Comparison of ENCODE assay signal across 8 cellular contexts in the genomic region with DNA sequence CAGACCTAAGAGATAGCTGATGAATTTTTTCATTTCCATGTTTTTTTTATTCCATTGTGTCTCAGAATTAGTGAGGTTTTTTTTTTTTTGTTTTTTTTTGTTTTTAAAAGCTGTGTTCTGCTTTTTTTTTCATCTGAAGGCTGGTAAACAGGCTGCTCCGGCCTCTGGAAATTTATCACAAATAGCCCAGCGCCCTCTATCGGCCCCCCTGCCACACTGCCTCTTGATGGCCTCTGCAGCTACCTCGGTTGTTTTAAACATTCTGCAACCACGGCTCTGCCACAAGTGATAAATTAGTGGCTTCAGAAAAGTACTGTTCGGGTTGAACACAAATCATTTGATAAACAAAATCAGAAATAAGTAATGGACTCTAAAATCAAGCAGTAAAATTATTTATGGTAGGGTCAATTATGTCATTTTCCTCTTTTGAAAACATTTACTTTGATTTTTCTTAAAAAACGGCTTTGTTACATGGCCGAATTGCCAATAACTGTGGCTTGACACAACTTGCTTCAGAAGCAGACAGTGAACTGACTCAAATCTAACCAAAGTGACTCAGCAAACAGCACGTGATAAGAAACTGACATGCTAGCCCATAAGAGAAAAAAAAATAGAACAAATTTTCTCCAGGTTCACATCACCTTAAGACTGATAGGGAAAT.
DNase-seq lines count a peak whose midpoint lies in the region; ATAC-seq, FAIRE-seq and TF ChIP-seq lines count a peak whose summit lies in the region.

No MANE protein-coding gene starts in this region.

- no peak overlapping the region for H3K4me3 ChIP-seq in LNCaP clone FGC (ENCODE audit: low read depth, low read length)
- no peak overlapping the region for H3K4me3 ChIP-seq in K562

- H3K9me1 ChIP-seq in K562 (ENCODE audit: control insufficient read depth, insufficient read depth, low read length), result no peaks in the 10 kb centered on the region

- TF ChIP-seq RAD21 in K562 (CRISPR knock-in tag; conservative IDR thresholded peaks at IDR 0.05 in 1 of 2, IDR thresholded peaks at IDR 0.05 in 1 of 2), result peak; percentile 28 to 62; a peak in 2 of 4 replicates

- H3K27me3 ChIP-seq in K562 (ENCODE audit: control insufficient read depth in 2 of 2, insufficient read depth in 2 of 2, low read length in 2 of 2), result no peaks in the 10 kb centered on the region

- peak; percentile 76 for DNase-seq in DMS53 (lab: John Stamatoyannopoulos, UW)
- peak; percentile 34 for DNase-seq in LNCaP clone FGC (ENCODE audit: low read depth)
- DNase-seq in T-helper 1 cell, result peak in 3 of 5 donors; percentile 14 to 39 (median 24)
- peak; percentile 67 to 72 (median 69) for DNase-seq in K562 (ENCODE audit: extremely low read depth in 1 of 4, low spot score in 3 of 4)
- peak; percentile 66 for DNase-seq in inferior parietal cortex (ENCODE audit: extremely low spot score)
- DNase-seq in stimulated activated CD4-positive, alpha-beta T cell treated with anti-CD3 and anti-CD28 coated beads, Interleukin-1b, Interleukin-23, amount 100 ng/mL, for 4 hours (ENCODE audit: low read depth in 2 of 2), result peak; percentile 14 to 39

- H4K20me1 ChIP-seq in K562 (replicated peaks; ENCODE audit: control insufficient read depth, insufficient read depth, low read length), result no peaks in the 10 kb centered on the region

- no peaks in the 10 kb centered on the region for H3K36me3 ChIP-seq in K562 (ENCODE audit: control insufficient read depth, insufficient read depth, low read length)

- no peak for TF ChIP-seq EP300 in K562 (IDR thresholded peaks at IDR 0.05; ENCODE audit: low read length)

- POLR2A ChIA-PET in K562 (lab: Yijun Ruan, JAX), result interaction anchor here (0.9 kb wide), 1 partner anchor 9 kb away, joined by 4 read pairs; no protein-coding TSS in a partner anchor

- intact Hi-C loops in K562 (cut with micrococcal nuclease), result loop anchor here (2.0 to 5.0 kb wide), 3 partner anchors 58 to 328 kb away; no protein-coding TSS in a partner anchor

- H3K9me3 ChIP-seq in K562 (replicated peaks; ENCODE audit: control insufficient read depth, insufficient read depth, low read depth, low read length), result no peaks in the 10 kb centered on the region

- under 1% methylated on average over 9 of the region's 9 CpGs for WGBS in K562 (ENCODE audit: insufficient coverage, low coverage, missing lambda C conversion rate)

- BruUV-seq in K562 (replicated peaks; lab: Mats Ljungman, UMichigan), result no TSS peak

- in situ Hi-C loops in K562 (cut with MboI), result no loop called here

- H2AFZ ChIP-seq in K562 (ENCODE audit: low read depth, low read length), result no peak overlapping the region

- H3K79me2 ChIP-seq in K562 (ENCODE audit: control insufficient read depth, insufficient read depth, low read length), result no peaks in the 10 kb centered on the region

- FAIRE-seq in K562 (lab: Jason Lieb, UNC), result peak; percentile 71

- H3K4me2 ChIP-seq in K562 (ENCODE audit: insufficient read depth, low read length), result no peak overlapping the region; the same call in 1 of the 2 replicates

- peak; percentile 85 for TF ChIP-seq CTCF in LNCaP clone FGC (IDR thresholded peaks at IDR 0.05; ENCODE audit: control insufficient read depth, extremely low read depth, insufficient read depth)
- peak; percentile 65 to 80 (median 77) for TF ChIP-seq CTCF in K562 (IDR thresholded peaks at IDR 0.05 in 2 of 3, conservative IDR thresholded peaks at IDR 0.05 in 1 of 3; ENCODE audit: insufficient read depth in 2 of 3, low read depth in 1 of 3, low read length in 3 of 3)

- H3K4me1 ChIP-seq in K562 (replicated peaks in 1 of 2; ENCODE audit: control insufficient read depth in 2 of 2, insufficient read depth in 2 of 2, low read length in 2 of 2), result peaks cover 0 to 8% of the 10 kb centered on the region in 2 experiments; a peak in 2 of 5 replicates

- no peak for TF ChIP-seq POLR2A in K562 (conservative IDR thresholded peaks at IDR 0.05)

- peak overlapping the region; percentile 37; the same call in 1 of the 3 replicates for H3K27ac ChIP-seq in K562 (ENCODE audit: extremely low read depth, low read depth, low read length)

- CTCF ChIA-PET in K562 (lab: Yijun Ruan, JAX; ENCODE audit: low intra/inter-chr PET ratio), result no interaction called here

- H3K9ac ChIP-seq in K562 (ENCODE audit: insufficient read depth in 1 of 2, low read depth in 2 of 2, low read length in 2 of 2), result no peak overlapping the region

- peak; percentile 71 for ATAC-seq in GM21526 (IDR thresholded peaks at IDR 0.05; ENCODE audit: low FRiP score, unreplicated experiment)
- ATAC-seq in K562, result peak; percentile 89
- no peak for ATAC-seq in GM19397 (IDR thresholded peaks at IDR 0.05; ENCODE audit: unreplicated experiment)

TF ChIP-seq in K562, 482 proteins besides CTCF, POLR2A, EP300 and RAD21 (continues in another document):
- no peak for TF ChIP-seq NFRKB (IDR thresholded peaks at IDR 0.05; ENCODE audit: low read depth)
- no peak for TF ChIP-seq COPS2 (conservative IDR thresholded peaks at IDR 0.05)
- TF ChIP-seq, protein P1, sequence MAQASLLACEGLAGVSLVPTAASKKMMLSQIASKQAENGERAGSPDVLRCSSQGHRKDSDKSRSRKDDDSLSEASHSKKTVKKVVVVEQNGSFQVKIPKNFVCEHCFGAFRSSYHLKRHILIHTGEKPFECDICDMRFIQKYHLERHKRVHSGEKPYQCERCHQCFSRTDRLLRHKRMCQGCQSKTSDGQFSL (CRISPR knock-in tag; IDR thresholded peaks at IDR 0.05), result no peak
- TF ChIP-seq, protein P1 (tag; IDR thresholded peaks at IDR 0.05), result no peak
- TF ChIP-seq, protein P2, sequence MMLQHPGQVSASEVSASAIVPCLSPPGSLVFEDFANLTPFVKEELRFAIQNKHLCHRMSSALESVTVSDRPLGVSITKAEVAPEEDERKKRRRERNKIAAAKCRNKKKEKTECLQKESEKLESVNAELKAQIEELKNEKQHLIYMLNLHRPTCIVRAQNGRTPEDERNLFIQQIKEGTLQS (IDR thresholded peaks at IDR 0.05), result 0 out of 2 replicates have a peak, but pooled peaks have one; percentile 13
- TF ChIP-seq, protein P2 (CRISPR knock-in tag; conservative IDR thresholded peaks at IDR 0.05), result no peak
- TF ChIP-seq C11orf30 (IDR thresholded peaks at IDR 0.05; ENCODE audit: low read depth), result peak; percentile 50; the same call in 1 of the 2 replicates
- TF ChIP-seq DPF2 (IDR thresholded peaks at IDR 0.05), result peak; percentile 53
- TF ChIP-seq, protein P3, sequence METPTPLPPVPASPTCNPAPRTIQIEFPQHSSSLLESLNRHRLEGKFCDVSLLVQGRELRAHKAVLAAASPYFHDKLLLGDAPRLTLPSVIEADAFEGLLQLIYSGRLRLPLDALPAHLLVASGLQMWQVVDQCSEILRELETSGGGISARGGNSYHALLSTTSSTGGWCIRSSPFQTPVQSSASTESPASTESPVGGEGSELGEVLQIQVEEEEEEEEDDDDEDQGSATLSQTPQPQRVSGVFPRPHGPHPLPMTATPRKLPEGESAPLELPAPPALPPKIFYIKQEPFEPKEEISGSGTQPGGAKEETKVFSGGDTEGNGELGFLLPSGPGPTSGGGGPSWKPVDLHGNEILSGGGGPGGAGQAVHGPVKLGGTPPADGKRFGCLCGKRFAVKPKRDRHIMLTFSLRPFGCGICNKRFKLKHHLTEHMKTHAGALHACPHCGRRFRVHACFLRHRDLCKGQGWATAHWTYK (CRISPR knock-in tag; IDR thresholded peaks at IDR 0.05), result peak; percentile 69; the same call in 1 of the 2 replicates
- TF ChIP-seq ZNF384 (IDR thresholded peaks at IDR 0.05; ENCODE audit: low read depth, low read length), result peak; percentile 85
- TF ChIP-seq, protein P4, sequence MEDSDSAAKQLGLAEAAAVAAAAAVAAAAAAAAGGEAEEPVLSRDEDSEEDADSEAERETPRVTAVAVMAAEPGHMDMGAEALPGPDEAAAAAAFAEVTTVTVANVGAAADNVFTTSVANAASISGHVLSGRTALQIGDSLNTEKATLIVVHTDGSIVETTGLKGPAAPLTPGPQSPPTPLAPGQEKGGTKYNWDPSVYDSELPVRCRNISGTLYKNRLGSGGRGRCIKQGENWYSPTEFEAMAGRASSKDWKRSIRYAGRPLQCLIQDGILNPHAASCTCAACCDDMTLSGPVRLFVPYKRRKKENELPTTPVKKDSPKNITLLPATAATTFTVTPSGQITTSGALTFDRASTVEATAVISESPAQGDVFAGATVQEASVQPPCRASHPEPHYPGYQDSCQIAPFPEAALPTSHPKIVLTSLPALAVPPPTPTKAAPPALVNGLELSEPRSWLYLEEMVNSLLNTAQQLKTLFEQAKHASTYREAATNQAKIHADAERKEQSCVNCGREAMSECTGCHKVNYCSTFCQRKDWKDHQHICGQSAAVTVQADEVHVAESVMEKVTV (CRISPR knock-in tag; IDR thresholded peaks at IDR 0.05), result 0 out of 2 replicates have a peak, but pooled peaks have one; percentile 8
- peak; percentile 62 for TF ChIP-seq ZNF316 (IDR thresholded peaks at IDR 0.05)
- peak; percentile 74 for TF ChIP-seq BHLHE40 (IDR thresholded peaks at IDR 0.05; ENCODE audit: low read length)
- peak; percentile 86 for TF ChIP-seq NFE2 (IDR thresholded peaks at IDR 0.05; ENCODE audit: low read depth)
- peak; percentile 67 for TF ChIP-seq FOSL1 (tag; conservative IDR thresholded peaks at IDR 0.05)
- TF ChIP-seq, protein P5, sequence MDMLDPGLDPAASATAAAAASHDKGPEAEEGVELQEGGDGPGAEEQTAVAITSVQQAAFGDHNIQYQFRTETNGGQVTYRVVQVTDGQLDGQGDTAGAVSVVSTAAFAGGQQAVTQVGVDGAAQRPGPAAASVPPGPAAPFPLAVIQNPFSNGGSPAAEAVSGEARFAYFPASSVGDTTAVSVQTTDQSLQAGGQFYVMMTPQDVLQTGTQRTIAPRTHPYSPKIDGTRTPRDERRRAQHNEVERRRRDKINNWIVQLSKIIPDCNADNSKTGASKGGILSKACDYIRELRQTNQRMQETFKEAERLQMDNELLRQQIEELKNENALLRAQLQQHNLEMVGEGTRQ (CRISPR knock-in tag; IDR thresholded peaks at IDR 0.05), result peak; percentile 30; the same call in 1 of the 2 replicates
- TF ChIP-seq BACH1 (tag; IDR thresholded peaks at IDR 0.05), result peak; percentile 60; the same call in 1 of the 2 replicates
- peak; percentile 22; the same call in 1 of the 2 replicates for TF ChIP-seq RAD51 (IDR thresholded peaks at IDR 0.05; ENCODE audit: borderline replicate concordance, low read depth)
- TF ChIP-seq CEBPG (CRISPR knock-in tag; IDR thresholded peaks at IDR 0.05), result no peak
- 0 out of 4 replicates have a peak, but pooled peaks of 1 of the 2 experiments have one; percentile 21 for TF ChIP-seq CEBPG (tag; conservative IDR thresholded peaks at IDR 0.05 in 1 of 2, IDR thresholded peaks at IDR 0.05 in 1 of 2)

Comparison
In these comparisons a context has a peak if more than half of its experiments do, and no peak if none do; other contexts are left out.
1. DNase-seq: peak in every context shown above with its lines; median percentile 76 in DMS53; 69 in K562; 66 in inferior parietal cortex; 34 in LNCaP clone FGC; 26 in stimulated activated CD4-positive, alpha-beta T cell treated with anti-CD3 and anti-CD28 coated beads, Interleukin-1b, Interleukin-23, amount 100 ng/mL, for 4 hours; 24 in T-helper 1 cell.